In genomic region chr17:38352245-38353083, GRCh38 we compare ENCODE assay signal across 9 cellular contexts. TPM values are rescaled to one million over a fixed set of nuclear protein-coding genes. Genes with fewer than 3 reads are reported as not detected.
DNase-seq lines count a peak whose midpoint lies in the region; ATAC-seq and TF ChIP-seq lines count a peak whose summit lies in the region.
"Had no signal": no experiment of that assay in that cellular context is flagged by ENCODE, and none has a peak within 500 bp of the region (broad histone marks: within the 10 kb centered on the region; RNA-seq: fewer than 3 reads in every experiment).

No MANE protein-coding gene starts in this region.

- POLR2A ChIA-PET in AG04450 (lab: Yijun Ruan, JAX) = interaction anchor here (1.2 kb wide), 1 partner anchor 62 kb away, joined by 5 read pairs; no protein-coding TSS in a partner anchor

- DNase-seq in AG04450 (ENCODE audit: low read depth, low spot score) = no peak
- DNase-seq in LHCN-M2 (ENCODE audit: low read depth) = peak; percentile 4
- DNase-seq in activated T-cell treated with anti-CD3 and anti-CD28 coated beads, Interleukin-2, amount 50 U/mL, for 48 hours = peak; percentile 37 to 49
- peak; percentile 64 for DNase-seq in Right ventricle myocardium inferior (ENCODE audit: missing footprints)
- no peak for DNase-seq in omental fat pad (ENCODE audit: low spot score)
- DNase-seq in superior temporal gyrus (ENCODE audit: extremely low spot score) = no peak

- H3K4me3 ChIP-seq in AG04450 (ENCODE audit: low read depth, low read length) = peak overlapping the region; percentile 71

- H3K27ac ChIP-seq in AG04450 (ENCODE audit: low read depth, low read length) = no peak overlapping the region

- ATAC-seq in GM18909 (IDR thresholded peaks at IDR 0.05; ENCODE audit: poor library complexity, unreplicated experiment) = peak; percentile 24
- peak; percentile 2 for ATAC-seq in Right ventricle myocardium inferior
- peak; percentile 37 for ATAC-seq in omental fat pad (ENCODE audit: low FRiP score)
- ATAC-seq in GM19395 (IDR thresholded peaks at IDR 0.05; ENCODE audit: unreplicated experiment) = no peak

- TF ChIP-seq CTCF in AG04450 (IDR thresholded peaks at IDR 0.05; ENCODE audit: low read depth, low read length) (no peak), omental fat pad (IDR thresholded peaks at IDR 0.05) (no peak)

- no peaks in the 10 kb centered on the region for H3K27me3 ChIP-seq in AG04450 (ENCODE audit: control insufficient read depth, insufficient read depth, low read length)

- CTCF ChIA-PET in AG04450 (lab: Charles Lee) = interaction anchor here (0.6 to 5.8 kb wide), 2 partner anchors 59 to 63 kb away, joined by 3 to 40 read pairs; no protein-coding TSS in a partner anchor

- no peaks in the 10 kb centered on the region; the same call in 1 of the 2 replicates for H3K9me3 ChIP-seq in AG04450 (ENCODE audit: control insufficient read depth, insufficient read depth, low read length)

- intact Hi-C loops in Right ventricle myocardium inferior (cut with DNase I) = loop anchor here (10.0 kb wide), 2 partner anchors 152 to 312 kb away; no protein-coding TSS in a partner anchor

RNA-seq across cellular contexts. Expression of gene SOCS7, which starts 0.8 kb away (rescaled TPM):
- 5.8 and 6.5 TPM in 2 replicates for polyA plus RNA-seq in AG04450 (2011; rRNA removed)
- 20.5 and 20.6 TPM in 2 replicates for polyA minus RNA-seq in AG04450 (2011; rRNA and poly(A)+ RNA removed)
- total RNA-seq in LHCN-M2 (2014; rRNA removed) = 9.4 and 10.1 TPM in 2 replicates
- polyA plus RNA-seq in LHCN-M2 (2012) = 7.3 TPM
- total RNA-seq in Right ventricle myocardium inferior = 12.0 TPM
- total RNA-seq in omental fat pad = 10 to 100 TPM; 10.2 to 17.7 (median 12.9) TPM

RNA-seq across cellular contexts. Expression of gene GPR179, which starts 8.7 kb away (rescaled TPM):
- not detected in 2 replicates for polyA plus RNA-seq in AG04450 (2011; rRNA removed)
- polyA minus RNA-seq in AG04450 (2011; rRNA and poly(A)+ RNA removed) = 0.05 TPM in 1 of 2 replicates, not detected in the other
- under 0.01 TPM in 1 of 2 replicates, not detected in the other for total RNA-seq in LHCN-M2 (2014; rRNA removed)
- polyA plus RNA-seq in LHCN-M2 (2012) = not detected
- total RNA-seq in Right ventricle myocardium inferior = not detected
- not detected for total RNA-seq in omental fat pad
- total RNA-seq: pulmonary artery endothelial cell had no signal

RNA-seq across cellular contexts. Expression of gene MRPL45, which starts 55.5 kb away (rescaled TPM):
- 78.1 and 86.0 TPM in 2 replicates for polyA plus RNA-seq in AG04450 (2011; rRNA removed)
- 37.4 and 39.3 TPM in 2 replicates for polyA minus RNA-seq in AG04450 (2011; rRNA and poly(A)+ RNA removed)
- 34.4 and 40.3 TPM in 2 replicates for total RNA-seq in LHCN-M2 (2014; rRNA removed)
- 31.5 TPM for polyA plus RNA-seq in LHCN-M2 (2012)
- total RNA-seq in Right ventricle myocardium inferior = 36.9 TPM
- total RNA-seq in omental fat pad = 10 to 100 TPM; 19.1 to 38.4 (median 31.6) TPM

Comparison
In these comparisons a context has a peak if more than half of its experiments do, and no peak if none do; other contexts are left out.
1. DNase-seq: peak in LHCN-M2 (single experiment), activated T-cell treated with anti-CD3 and anti-CD28 coated beads, Interleukin-2, amount 50 U/mL, for 48 hours (2 of 2) and Right ventricle myocardium inferior (single experiment); none in AG04450 (single experiment), omental fat pad (single experiment) and superior temporal gyrus (single experiment).